9 cellular contexts compared by ENCODE assay signal in the genomic region with DNA sequence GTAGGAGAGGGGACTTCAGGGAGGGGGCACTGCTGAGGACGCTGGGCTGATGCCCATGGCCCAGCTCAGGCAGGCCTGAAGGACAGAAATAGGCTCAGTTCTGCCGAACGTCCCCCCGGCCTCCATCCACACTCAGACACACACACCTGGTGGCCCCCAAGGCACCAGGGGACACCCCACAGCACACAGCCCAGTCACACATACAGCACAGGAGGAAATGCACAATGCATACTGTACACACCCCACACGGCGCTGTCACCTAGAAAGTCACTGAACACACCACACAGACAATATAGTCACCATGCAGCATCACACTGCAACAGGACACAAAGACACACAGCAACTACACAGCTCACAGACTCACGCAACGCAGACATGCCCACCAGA. TPM values are rescaled to one million over a fixed set of nuclear protein-coding genes. Genes with fewer than 3 reads are reported as not detected.
DNase-seq lines count a peak whose midpoint lies in the region; ATAC-seq and TF ChIP-seq lines count a peak whose summit lies in the region.
"Had no signal": no experiment of that assay in that cellular context is flagged by ENCODE, and none has a peak within 500 bp of the region (broad histone marks: within the 10 kb centered on the region; RNA-seq: fewer than 3 reads in every experiment).

No MANE protein-coding gene starts in this region.

- peaks cover 20% of the 10 kb centered on the region for H3K36me3 Mint-ChIP-seq in dendritic cell treated with granulocyte-macrophage colony-stimulating factor and Interleukin-4, amounts not matched to agents 40 ng/mL and 50 ng/mL, for 4 days (ENCODE audit: low read depth)

- CTCF ChIA-PET in PC-9 (lab: Charles Lee): interaction anchor here (0.6 kb wide), 1 partner anchor 1531 kb away, joined by 3 read pairs; no protein-coding TSS in a partner anchor

- H3K27ac ChIP-seq in PC-9: peak overlapping the region; percentile 34; the same call in 1 of the 2 replicates
- H3K27ac ChIP-seq in rectal smooth muscle tissue (ENCODE audit: low read depth, low read length): no peak overlapping the region

- H3K27me3 ChIP-seq in PC-9 (ENCODE audit: insufficient read depth, low read depth): no peaks in the 10 kb centered on the region
- H3K27me3 ChIP-seq in rectal smooth muscle tissue (ENCODE audit: control insufficient read depth, insufficient read depth, low read length): no peaks in the 10 kb centered on the region

- no peaks in the 10 kb centered on the region for H3K79me2 ChIP-seq in PC-9 (ENCODE audit: low read depth)

- H3K27ac Mint-ChIP-seq in dendritic cell treated with granulocyte-macrophage colony-stimulating factor and Interleukin-4, amounts not matched to agents 40 ng/mL and 50 ng/mL, for 4 days: peak overlapping the region; percentile 48

- H3K9ac ChIP-seq in rectal smooth muscle tissue (ENCODE audit: low read length): peak overlapping the region; percentile 70

- BruUV-seq in PC-9 (replicated peaks; lab: Mats Ljungman, UMichigan): TSS peak; percentile 76

- no peak for TF ChIP-seq CTCF in PC-9 (conservative IDR thresholded peaks at IDR 0.05)

- peaks cover 23% of the 10 kb centered on the region; the same call in 1 of the 2 replicates for H3F3A ChIP-seq in PC-9 (ENCODE audit: insufficient read depth, low read depth)

- H2AFZ ChIP-seq in PC-9: peak overlapping the region; percentile 72; the same call in 1 of the 2 replicates

- H3K4me1 ChIP-seq in PC-9 (replicated peaks; ENCODE audit: insufficient read depth): peaks cover 24% of the 10 kb centered on the region
- H3K4me1 ChIP-seq in rectal smooth muscle tissue (ENCODE audit: control insufficient read depth, insufficient read depth, low read length): no peaks in the 10 kb centered on the region

- no peaks in the 10 kb centered on the region for H3K9me2 ChIP-seq in PC-9 (ENCODE audit: insufficient read depth)

- H3K4me2 ChIP-seq in PC-9: peak overlapping the region; percentile 97

- DNase-seq in PC-9 (no peak), mesenteric fat pad (ENCODE audit: low spot score) (no peak), amygdala (lab: John Stamatoyannopoulos, UW) (no peak), posterior cingulate gyrus (no peak), NCI-H2227 (lab: John Stamatoyannopoulos, UW; ENCODE audit: unreplicated experiment) (no peak)

- H3K36me3 ChIP-seq in PC-9 (ENCODE audit: low read depth) (no peaks in the 10 kb centered on the region), rectal smooth muscle tissue (ENCODE audit: control insufficient read depth, insufficient read depth, low read length) (no peaks in the 10 kb centered on the region)

- H3K4me3 Mint-ChIP-seq in dendritic cell treated with granulocyte-macrophage colony-stimulating factor and Interleukin-4, amounts not matched to agents 40 ng/mL and 50 ng/mL, for 4 days: peak overlapping the region; percentile 48

- H3K4me3 ChIP-seq in PC-9: peak overlapping the region; percentile 70
- H3K4me3 ChIP-seq in rectal smooth muscle tissue (ENCODE audit: low read length): peak overlapping the region; percentile 70

- intact Hi-C loops in PC-9 (cut with micrococcal nuclease; ENCODE audit: unreplicated experiment): no loop called here
- intact Hi-C loops in dendritic cell treated with granulocyte-macrophage colony-stimulating factor and Interleukin-4, amounts not matched to agents 40 ng/mL and 50 ng/mL, for 4 days (cut with micrococcal nuclease): no loop called here
- intact Hi-C loops in posterior cingulate gyrus (cut with DNase I): no loop called here

- no peaks in the 10 kb centered on the region for H3K9me3 Mint-ChIP-seq in dendritic cell treated with granulocyte-macrophage colony-stimulating factor and Interleukin-4, amounts not matched to agents 40 ng/mL and 50 ng/mL, for 4 days

- no peaks in the 10 kb centered on the region for H3K9me3 ChIP-seq in PC-9 (ENCODE audit: insufficient read depth, low read depth)

- POLR2A ChIA-PET in PC-9 (lab: Charles Lee; ENCODE audit: unreplicated experiment): interaction anchor here (0.6 kb wide), 1 partner anchor 21 kb away, joined by 7 read pairs; no protein-coding TSS in a partner anchor

- no peaks in the 10 kb centered on the region for H3K27me3 Mint-ChIP-seq in dendritic cell treated with granulocyte-macrophage colony-stimulating factor and Interleukin-4, amounts not matched to agents 40 ng/mL and 50 ng/mL, for 4 days

- H4K20me1 ChIP-seq in PC-9 (ENCODE audit: insufficient read depth): no peaks in the 10 kb centered on the region

- peak; percentile 16 for ATAC-seq in GM19395 (IDR thresholded peaks at IDR 0.05; ENCODE audit: unreplicated experiment)

- H3K4me1 Mint-ChIP-seq in dendritic cell treated with granulocyte-macrophage colony-stimulating factor and Interleukin-4, amounts not matched to agents 40 ng/mL and 50 ng/mL, for 4 days (ENCODE audit: low read depth): peaks cover 66% of the 10 kb centered on the region

RNA-seq across cellular contexts. Expression of a gene that starts 0.6 kb away (rescaled TPM):
- total RNA-seq in PC-9 (2021): 43.7 and 49.8 TPM in 2 replicates
- 1.9 TPM for total RNA-seq in mesenteric fat pad

RNA-seq across cellular contexts. Expression of a gene that starts 20.4 kb away (rescaled TPM):
- total RNA-seq in PC-9 (2021) (32.0 and 32.8 TPM in 2 replicates), mesenteric fat pad (39.2 TPM)

RNA-seq across cellular contexts. Expression of a gene that starts 24.4 kb away (rescaled TPM):
- 25.1 and 26.2 TPM in 2 replicates for total RNA-seq in PC-9 (2021)
- total RNA-seq in mesenteric fat pad: 95.0 TPM

RNA-seq across cellular contexts. Expression of a gene that starts 32.2 kb away (rescaled TPM):
- total RNA-seq in PC-9 (2021) (not detected in 2 replicates), mesenteric fat pad (51.9 TPM)
- total RNA-seq: glomerular endothelial cell had no signal

RNA-seq across cellular contexts. Expression of a gene that starts 40.7 kb away (rescaled TPM):
- total RNA-seq in PC-9 (2021): 0.63 and 1.7 TPM in 2 replicates
- total RNA-seq in mesenteric fat pad: not detected
- total RNA-seq: glomerular endothelial cell had no signal

Comparison
In these comparisons a context has a peak if more than half of its experiments do, and no peak if none do; other contexts are left out.
1. RNA of a gene that starts 0.6 kb away (total RNA-seq): 43.7 to 49.8 TPM in PC-9; 1.9 TPM in mesenteric fat pad (single experiment); every median in the first group is over 10 times any median in the second.